Comparison of ENCODE assay signal across 10 cellular contexts in genomic region chr9:105510024-105510423, GRCh38. TPM values are rescaled to one million over a fixed set of nuclear protein-coding genes. Genes with fewer than 3 reads are reported as not detected.
DNase-seq lines count a peak whose midpoint lies in the region; ATAC-seq and TF ChIP-seq lines count a peak whose summit lies in the region.
"Had no signal": no experiment of that assay in that cellular context is flagged by ENCODE, and none has a peak within 500 bp of the region (broad histone marks: within the 10 kb centered on the region; RNA-seq: fewer than 3 reads in every experiment).

No MANE protein-coding gene starts in this region.

- CTCF ChIA-PET in IMR-90 (lab: Yijun Ruan, JAX), result no interaction called here

- H3K79me2 ChIP-seq in trophoblast cell (ENCODE audit: control insufficient read depth, insufficient read depth, low read length, poor library complexity), result no peaks in the 10 kb centered on the region

- dilution Hi-C loops in IMR-90 (cut with HindIII; ENCODE audit: low sequenced_read_pairs, unreplicated experiment), result no loop called here

- no TSS peak for BruUV-seq in IMR-90 (replicated peaks; lab: Mats Ljungman, UMichigan)

- H3K4ac ChIP-seq in IMR-90 (ENCODE audit: low read depth, low read length), result no peak overlapping the region
- no peak overlapping the region for H3K4ac ChIP-seq in trophoblast cell (ENCODE audit: low read depth, low read length)

- H3K23ac ChIP-seq in IMR-90 (ENCODE audit: low read depth, low read length) (no peak overlapping the region), trophoblast cell (ENCODE audit: low read length) (no peak overlapping the region)

- H3K4me1 ChIP-seq in IMR-90 (ENCODE audit: control insufficient read depth, insufficient read depth, low read length) (no peaks in the 10 kb centered on the region), trophoblast cell (ENCODE audit: control insufficient read depth in 1 of 2, insufficient read depth in 2 of 2, low read length in 2 of 2) (no peaks in the 10 kb centered on the region)

- H3K9me1 ChIP-seq in IMR-90 (ENCODE audit: insufficient read depth, low read length), result no peaks in the 10 kb centered on the region

- H3K27ac ChIP-seq in IMR-90 (ENCODE audit: insufficient read depth, low read length) (no peak overlapping the region), trophoblast cell (ENCODE audit: low read depth, low read length) (no peak overlapping the region)

- H4K20me1 ChIP-seq in IMR-90 (ENCODE audit: insufficient read depth, low read length), result no peaks in the 10 kb centered on the region

- H2BK12ac ChIP-seq in trophoblast cell (ENCODE audit: low read length), result no peak overlapping the region

- H3K79me1 ChIP-seq in IMR-90 (ENCODE audit: low read depth in 1 of 2, low read length in 2 of 2) (peaks cover 0 to 3% of the 10 kb centered on the region in 2 experiments; a peak in 2 of 4 replicates), trophoblast cell (ENCODE audit: low read length) (no peaks in the 10 kb centered on the region)

- no peak overlapping the region for H3K56ac ChIP-seq in IMR-90 (ENCODE audit: extremely low read depth, insufficient read depth, low read length)

- H2BK15ac ChIP-seq in IMR-90 (ENCODE audit: low read depth, low read length), result no peak overlapping the region

- peak overlapping the region; percentile 5; the same call in 1 of the 2 replicates for H3K4me2 ChIP-seq in IMR-90 (ENCODE audit: low read depth, low read length)
- no peak overlapping the region for H3K4me2 ChIP-seq in trophoblast cell (ENCODE audit: low read length)

- no peak overlapping the region for H2BK120ac ChIP-seq in IMR-90 (ENCODE audit: low read depth, low read length)
- no peak overlapping the region for H2BK120ac ChIP-seq in trophoblast cell (ENCODE audit: insufficient read depth, low read length, poor library complexity)

- no peak overlapping the region for H2AFZ ChIP-seq in IMR-90 (replicated peaks; ENCODE audit: low read length, poor library complexity)
- no peak overlapping the region for H2AFZ ChIP-seq in trophoblast cell (ENCODE audit: insufficient read depth, low read length, poor library complexity)

- in situ Hi-C loops in IMR-90 (cut with MboI; ENCODE audit: low sequenced_read_pairs), result no loop called here

- H4K91ac ChIP-seq in IMR-90 (ENCODE audit: insufficient read depth, low read depth, low read length) (no peak overlapping the region), trophoblast cell (ENCODE audit: low read depth, low read length) (no peak overlapping the region)

- H3K9ac ChIP-seq in IMR-90 (ENCODE audit: low read depth, low read length) (no peak overlapping the region), trophoblast cell (ENCODE audit: low read length) (no peak overlapping the region)

- H2AK5ac ChIP-seq in IMR-90 (ENCODE audit: low read depth, low read length) (no peak overlapping the region), trophoblast cell (ENCODE audit: low read length) (no peak overlapping the region)

- no peak overlapping the region for H2AK9ac ChIP-seq in IMR-90 (replicated peaks; ENCODE audit: low read depth, low read length, poor library complexity)

- H2BK5ac ChIP-seq in IMR-90 (ENCODE audit: low read depth, low read length, poor library complexity, severe bottlenecking) (peak overlapping the region; percentile 43), trophoblast cell (ENCODE audit: low read depth, low read length, poor library complexity) (no peak overlapping the region)

- peak; percentile 5 for DNase-seq in HFF-Myc (ENCODE audit: extremely low read depth, low read depth)
- peak; percentile 89 for DNase-seq in IMR-90
- DNase-seq in kidney tubule cell (ENCODE audit: low spot score), result peak; percentile 71
- no peak for DNase-seq in germinal center (ENCODE audit: low spot score)
- no peak for DNase-seq in inferior parietal cortex (ENCODE audit: extremely low spot score)
- DNase-seq in trophoblast cell, result no peak
- no peak for DNase-seq in activated CD4-positive, alpha-beta T cell treated with anti-CD3 and anti-CD28 coated beads, Interleukin-2, amount 50 U/mL, for 48 hours
- DNase-seq: NCI-H1092 treated with DMSO at 0.1 percent for 48 hours had no signal

- POLR2A ChIA-PET in IMR-90 (lab: Charles Lee; ENCODE audit: unreplicated experiment), result no interaction called here

- no peak overlapping the region for H4K5ac ChIP-seq in IMR-90 (ENCODE audit: low read depth, low read length)

- no peak overlapping the region for H3K18ac ChIP-seq in IMR-90 (ENCODE audit: low read depth, low read length)
- no peak overlapping the region for H3K18ac ChIP-seq in trophoblast cell (ENCODE audit: low read length)

- intact Hi-C loops in IMR-90 (cut with micrococcal nuclease), result no loop called here

- no peak overlapping the region for H4K12ac ChIP-seq in trophoblast cell (ENCODE audit: low read depth, low read length)

- peaks cover 4% of the 10 kb centered on the region; the same call in 1 of the 2 replicates for H3K36me3 ChIP-seq in IMR-90 (ENCODE audit: control insufficient read depth, insufficient read depth, low read length)
- H3K36me3 ChIP-seq in trophoblast cell (ENCODE audit: control insufficient read depth in 1 of 2, insufficient read depth in 2 of 2, low read length in 2 of 2), result peaks cover 0 to 1% of the 10 kb centered on the region in 2 experiments

- no peak for TF ChIP-seq CTCF in HFF-Myc (IDR thresholded peaks at IDR 0.05; ENCODE audit: low read depth, low read length, missing control alignments)
- no peak for TF ChIP-seq CTCF in IMR-90 (conservative IDR thresholded peaks at IDR 0.05; ENCODE audit: low read depth, low read length)

- TF ChIP-seq RAD21 in IMR-90 (IDR thresholded peaks at IDR 0.05; ENCODE audit: low read length), result no peak

- H3K27me3 ChIP-seq in IMR-90 (ENCODE audit: control insufficient read depth, insufficient read depth, low read length) (no peaks in the 10 kb centered on the region), trophoblast cell (ENCODE audit: insufficient read depth, low read length) (no peaks in the 10 kb centered on the region)

- ATAC-seq in GM18502 (IDR thresholded peaks at IDR 0.05; ENCODE audit: poor library complexity, unreplicated experiment) (peak; percentile 81), IMR-90 (ENCODE audit: low read depth) (peak; percentile 93)

- H3K4me3 ChIP-seq in HFF-Myc (replicated peaks; ENCODE audit: low read depth, low read length), result no peak overlapping the region
- H3K4me3 ChIP-seq in IMR-90 (ENCODE audit: insufficient read depth, low read depth, low read length), result no peak overlapping the region
- no peak overlapping the region for H3K4me3 ChIP-seq in trophoblast cell (ENCODE audit: low read depth, low read length)
- H3K4me3 ChIP-seq: lung had no signal

- H2BK20ac ChIP-seq in IMR-90 (ENCODE audit: low read depth, low read length), result no peak overlapping the region

- WGBS in IMR-90 (ENCODE audit: extremely low coverage in 2 of 2, insufficient read length in 1 of 2), 2 experiments, result no CpG with 5 or more reads among the region's 1 CpG
- WGBS in trophoblast cell (ENCODE audit: extremely low coverage, insufficient coverage, insufficient read length), result no CpG with 5 or more reads among the region's 1 CpG

- H3K9me3 ChIP-seq in IMR-90 (ENCODE audit: control insufficient read depth, insufficient read depth, low read length), result no peaks in the 10 kb centered on the region
- H3K9me3 ChIP-seq in trophoblast cell (ENCODE audit: insufficient read depth, low read depth, low read length), result no peaks in the 10 kb centered on the region

- H4K8ac ChIP-seq in IMR-90 (ENCODE audit: low read depth in 2 of 2, low read length in 2 of 2) (no peak overlapping the region), trophoblast cell (ENCODE audit: low read depth, low read length) (no peak overlapping the region)

- TF ChIP-seq POLR2A in IMR-90 (IDR thresholded peaks at IDR 0.05; ENCODE audit: low read depth, low read length), result no peak

- no peak overlapping the region for H3K14ac ChIP-seq in IMR-90 (replicated peaks; ENCODE audit: low read depth, low read length)
- H3K14ac ChIP-seq in trophoblast cell (ENCODE audit: low read length), result no peak overlapping the region

TF ChIP-seq in IMR-90, 13 proteins besides CTCF, POLR2A, EP300 and RAD21 (continues in another document):
- no peak for TF ChIP-seq MAZ (IDR thresholded peaks at IDR 0.05; ENCODE audit: borderline replicate concordance, low read depth, low read length)
- TF ChIP-seq MAFK (IDR thresholded peaks at IDR 0.05; ENCODE audit: low read depth, low read length), result no peak
- TF ChIP-seq CEBPB (IDR thresholded peaks at IDR 0.05; ENCODE audit: low read depth, low read length), result no peak
- TF ChIP-seq RFX5 (IDR thresholded peaks at IDR 0.05; ENCODE audit: low read depth, low read length), result no peak
- no peak for TF ChIP-seq BHLHE40 (IDR thresholded peaks at IDR 0.05; ENCODE audit: low read depth, low read length)
- TF ChIP-seq, protein P1, sequence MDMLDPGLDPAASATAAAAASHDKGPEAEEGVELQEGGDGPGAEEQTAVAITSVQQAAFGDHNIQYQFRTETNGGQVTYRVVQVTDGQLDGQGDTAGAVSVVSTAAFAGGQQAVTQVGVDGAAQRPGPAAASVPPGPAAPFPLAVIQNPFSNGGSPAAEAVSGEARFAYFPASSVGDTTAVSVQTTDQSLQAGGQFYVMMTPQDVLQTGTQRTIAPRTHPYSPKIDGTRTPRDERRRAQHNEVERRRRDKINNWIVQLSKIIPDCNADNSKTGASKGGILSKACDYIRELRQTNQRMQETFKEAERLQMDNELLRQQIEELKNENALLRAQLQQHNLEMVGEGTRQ (IDR thresholded peaks at IDR 0.05; ENCODE audit: low read depth, low read length), result no peak
- TF ChIP-seq NFE2L2 (IDR thresholded peaks at IDR 0.05; ENCODE audit: low read depth, low read length), result no peak
- no peak for TF ChIP-seq RCOR1 (IDR thresholded peaks at IDR 0.05; ENCODE audit: insufficient replicate concordance, low read length)
- TF ChIP-seq ELK1 (IDR thresholded peaks at IDR 0.05; ENCODE audit: borderline replicate concordance, low read depth, low read length), result no peak
- TF ChIP-seq SMC3 (IDR thresholded peaks at IDR 0.05; ENCODE audit: low read depth, low read length), result no peak
- TF ChIP-seq FOS (IDR thresholded peaks at IDR 0.05; ENCODE audit: low read depth, low read length), result no peak
- no peak for TF ChIP-seq MXI1 (IDR thresholded peaks at IDR 0.05; ENCODE audit: borderline replicate concordance, low read depth, low read length)

RNA-seq across cellular contexts. Expression of gene FKTN, which starts 47.9 kb away (rescaled TPM):
- 20.3 and 23.9 TPM in 2 replicates for total RNA-seq in IMR-90 (2012; rRNA removed)
- polyA plus RNA-seq in IMR-90 (2012; rRNA removed), result 6.8 and 8.6 TPM in 2 replicates
- 1.5 and 2.7 TPM in 2 replicates for polyA plus RNA-seq in IMR-90 (2012; cell fraction: cytosol; rRNA removed)
- polyA plus RNA-seq in IMR-90 (2012; cell fraction: nucleus; rRNA removed; ENCODE audit: low replicate concordance), result 2.6 and 13.8 TPM in 2 replicates
- polyA plus RNA-seq in trophoblast cell (2013), result 8.8 and 10.6 TPM in 2 replicates

Comparison
In these comparisons a context has a peak if more than half of its experiments do, and no peak if none do; other contexts are left out.
1. DNase-seq: peak in HFF-Myc (single experiment), IMR-90 (single experiment) and kidney tubule cell (single experiment); none in germinal center (single experiment), inferior parietal cortex (single experiment), trophoblast cell (0 of 2) and activated CD4-positive, alpha-beta T cell treated with anti-CD3 and anti-CD28 coated beads, Interleukin-2, amount 50 U/mL, for 48 hours (0 of 2).